1 cellular context compared by ENCODE assay signal in the genomic region with DNA sequence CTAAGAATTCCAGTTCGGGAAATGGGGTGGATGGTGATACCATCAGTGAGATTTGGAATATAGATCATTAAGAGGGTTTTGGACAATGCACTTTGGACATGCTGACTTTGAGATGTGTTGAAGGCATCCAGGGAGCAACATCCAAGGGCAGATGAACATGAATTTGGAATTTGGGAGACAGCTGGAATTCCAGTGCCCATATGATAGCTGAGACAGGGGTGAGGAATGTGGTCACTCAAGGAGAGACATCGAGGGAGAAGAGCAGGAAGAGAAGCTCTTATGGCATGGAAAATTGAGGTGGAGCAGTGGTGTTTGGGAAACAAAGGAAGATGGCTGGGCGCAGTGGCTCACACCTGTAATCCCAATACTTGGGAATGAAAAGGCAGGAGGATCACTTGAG.
TF ChIP-seq lines count a peak whose summit lies in the region.

No MANE protein-coding gene starts in this region.

TF ChIP-seq in IMR-90, 13 proteins besides CTCF, POLR2A, EP300 and RAD21 (continued from another document):
- TF ChIP-seq BHLHE40 (IDR thresholded peaks at IDR 0.05; ENCODE audit: low read depth, low read length): no peak
- TF ChIP-seq MXI1 (IDR thresholded peaks at IDR 0.05; ENCODE audit: borderline replicate concordance, low read depth, low read length): no peak
- no peak for TF ChIP-seq CHD1 (IDR thresholded peaks at IDR 0.05; ENCODE audit: low read depth, low read length)
- no peak for TF ChIP-seq MAFK (IDR thresholded peaks at IDR 0.05; ENCODE audit: low read depth, low read length)
- no peak for TF ChIP-seq NFE2L2 (IDR thresholded peaks at IDR 0.05; ENCODE audit: low read depth, low read length)
- no peak for TF ChIP-seq RFX5 (IDR thresholded peaks at IDR 0.05; ENCODE audit: low read depth, low read length)
- no peak for TF ChIP-seq MAZ (IDR thresholded peaks at IDR 0.05; ENCODE audit: borderline replicate concordance, low read depth, low read length)
- TF ChIP-seq FOS (IDR thresholded peaks at IDR 0.05; ENCODE audit: low read depth, low read length): no peak
- TF ChIP-seq RCOR1 (IDR thresholded peaks at IDR 0.05; ENCODE audit: insufficient replicate concordance, low read length): no peak
